1 cellular context compared by ENCODE assay signal in genomic region chr12:120301962-120302815, GRCh38.
TF ChIP-seq lines count a peak whose summit lies in the region.

SIRT4 (plus strand) TSS chr12:120302321; CDS start chr12:120303562, 1,241 bp downstream.

TF ChIP-seq in IMR-90, 13 proteins besides CTCF, POLR2A, EP300 and RAD21 (continued from another document):
- TF ChIP-seq USF2 (IDR thresholded peaks at IDR 0.05; ENCODE audit: low read depth, low read length) (no peak), BHLHE40 (IDR thresholded peaks at IDR 0.05; ENCODE audit: low read depth, low read length) (peak; percentile 93), MAZ (IDR thresholded peaks at IDR 0.05; ENCODE audit: borderline replicate concordance, low read depth, low read length) (peak; percentile 47; the same call in 1 of the 2 replicates), RFX5 (IDR thresholded peaks at IDR 0.05; ENCODE audit: low read depth, low read length) (no peak)
